ENCODE assay signal across 18 cellular contexts in the genomic region with DNA sequence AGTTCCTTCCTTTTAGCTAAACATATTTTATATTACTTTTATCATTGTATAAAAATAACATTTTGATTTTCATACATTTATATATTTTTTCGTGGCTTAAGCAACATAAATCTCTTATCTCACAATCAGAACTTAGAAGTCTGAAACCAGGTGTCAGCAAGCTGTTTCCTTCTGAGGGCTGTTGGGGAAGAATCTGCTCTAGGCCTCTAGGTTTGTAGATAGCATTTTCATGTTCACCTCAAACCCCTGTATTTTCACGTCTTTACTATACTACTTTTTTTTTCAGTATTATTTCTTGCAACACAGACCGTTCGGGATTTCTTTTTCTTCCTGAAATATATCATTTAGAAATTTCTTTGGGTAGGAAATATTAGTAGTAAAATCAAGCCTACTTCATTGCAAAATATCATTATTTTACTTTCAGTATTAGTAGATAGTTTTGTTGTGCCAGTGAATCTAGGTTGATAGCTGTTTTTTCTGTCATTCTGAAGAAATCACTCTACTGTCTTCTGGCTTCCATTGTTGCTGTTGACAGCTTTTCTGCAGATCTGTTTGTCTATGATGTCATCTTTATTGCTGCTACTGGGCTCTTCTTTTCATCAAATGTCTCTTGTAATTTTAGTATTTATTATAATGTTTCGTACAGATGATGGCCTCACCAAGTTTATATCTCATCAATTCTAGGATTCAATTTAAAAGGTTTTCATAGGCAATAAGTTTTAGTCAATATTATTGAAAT.
"Had no signal": no experiment of that assay in that cellular context is flagged by ENCODE, and none has a peak within 500 bp of the region (broad histone marks: within the 10 kb centered on the region; RNA-seq: fewer than 3 reads in every experiment).

No MANE protein-coding gene starts in this region.

- ATAC-seq: activated naive CD8-positive, alpha-beta T cell treated with anti-CD3 and anti-CD28 coated beads, Interleukin-2, amount 50 U/mL, for 24 hours; activated T-cell treated with anti-CD3 and anti-CD28 coated beads, Interleukin-2, amount 50 U/mL, for 4 hours; esophagus mucosa; heart left ventricle; naive thymus-derived CD8-positive, alpha-beta T cell; right cardiac atrium; stimulated activated naive CD8-positive, alpha-beta T cell treated with anti-CD3 and anti-CD28 coated beads, Interleukin-15, Interleukin-2, amounts not matched to agents 100 U/mL and 50 U/mL, for 24 hours had no signal

- H3K4me3 ChIP-seq: heart left ventricle, testis, transverse colon had no signal

- H3K9me3 ChIP-seq: heart left ventricle, testis, transverse colon had no signal

- H3K27me3 ChIP-seq: heart left ventricle, testis, transverse colon had no signal

- H3K36me3 ChIP-seq: heart left ventricle, transverse colon had no signal

- H3K4me1 ChIP-seq: heart left ventricle, testis, transverse colon had no signal

- H3K27ac ChIP-seq: heart left ventricle, testis, transverse colon had no signal

- DNase-seq: activated CD4-positive, alpha-beta memory T cell treated with anti-CD3 and anti-CD28 coated beads, Interleukin-2, amount 10 ng/mL, durations not matched to agents 7 days and 5 days; activated CD4-positive, alpha-beta T cell treated with anti-CD3 and anti-CD28 coated beads for 1 hour; activated CD4-positive, alpha-beta T cell treated with anti-CD3 and anti-CD28 coated beads, Interleukin-2, amount 10 ng/mL, durations not matched to agents 7 days and 5 days; activated naive CD8-positive, alpha-beta T cell treated with anti-CD3 and anti-CD28 coated beads, Interleukin-2, amount 50 U/mL, for 24 hours; activated T-cell treated with anti-CD3 and anti-CD28 coated beads, Interleukin-2, amount 50 U/mL, for 4 hours; amygdala; caudate nucleus; foreskin fibroblast; heart left ventricle; hypothalamus; naive thymus-derived CD8-positive, alpha-beta T cell; posterior cingulate gyrus; right cardiac atrium; stimulated activated CD4-positive, alpha-beta T cell treated with anti-CD3 and anti-CD28 coated beads, Interleukin-2, amount 100 ng/mL, for 48 hours; stimulated activated naive CD8-positive, alpha-beta T cell treated with anti-CD3 and anti-CD28 coated beads, Interleukin-15, Interleukin-2, amounts not matched to agents 100 U/mL and 50 U/mL, for 24 hours; testis; transverse colon had no signal
